ENCODE assay signal across 9 cellular contexts in the genomic region with DNA sequence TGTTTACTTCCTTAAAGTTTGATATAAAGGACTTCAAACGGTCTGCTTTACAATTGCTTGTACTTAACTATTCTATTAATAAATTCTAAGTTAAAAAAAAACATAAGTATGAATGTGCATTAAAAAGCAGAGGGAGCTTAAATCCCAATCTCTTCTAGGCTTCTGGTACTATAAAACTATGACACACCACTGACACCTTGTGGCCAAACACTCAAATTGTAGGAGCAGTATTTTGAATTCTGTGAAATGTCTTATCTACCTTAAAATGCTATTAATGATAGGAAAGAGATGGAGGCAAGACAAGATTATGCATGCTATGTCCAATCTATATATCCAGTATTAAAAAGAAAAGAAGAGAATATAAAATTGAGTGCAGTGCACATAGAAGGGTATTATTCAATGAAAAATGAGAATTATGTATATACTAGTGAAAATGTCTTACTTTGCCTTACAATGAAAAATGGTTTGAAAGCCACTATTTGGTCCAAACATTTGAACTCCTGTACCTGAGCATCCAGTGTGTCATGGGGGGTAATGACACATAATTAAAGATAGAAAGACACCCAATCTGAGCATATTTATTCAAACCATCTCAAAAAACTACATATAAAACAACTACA.
DNase-seq lines count a peak whose midpoint lies in the region; ATAC-seq and TF ChIP-seq lines count a peak whose summit lies in the region.
"Had no signal": no experiment of that assay in that cellular context is flagged by ENCODE, and none has a peak within 500 bp of the region (broad histone marks: within the 10 kb centered on the region; RNA-seq: fewer than 3 reads in every experiment).

No MANE protein-coding gene starts in this region.

- no peak overlapping the region for H3K4me3 ChIP-seq in uterus
- H3K4me3 ChIP-seq: BLaER1 had no signal

- peaks cover 0 to 7% of the 10 kb centered on the region in 2 donors for H3K9me3 ChIP-seq in uterus
- H3K9me3 ChIP-seq: BLaER1 had no signal

- ATAC-seq in GM19395 (IDR thresholded peaks at IDR 0.05; ENCODE audit: unreplicated experiment) = no peak

- H3K9me3 Mint-ChIP-seq in nephron = peaks cover 6% of the 10 kb centered on the region

- H3K4me1 Mint-ChIP-seq in nephron = no peaks in the 10 kb centered on the region

- no peaks in the 10 kb centered on the region for H3K27me3 Mint-ChIP-seq in nephron (ENCODE audit: low read depth)

- DNase-seq in NCI-H1092 treated with DMSO at 0.1 percent for 48 hours (lab: John Stamatoyannopoulos, UW) (peak; percentile 16), NCI-H1092 (lab: John Stamatoyannopoulos, UW) (no peak), Kasumi-1 (lab: John Stamatoyannopoulos, UW) (peak; percentile 81 to 91), SIG-M5 treated with dmso at 0.1 percent for 504 hours (lab: John Stamatoyannopoulos, UW; ENCODE audit: unreplicated experiment) (peak; percentile 72), uterus (no peak)
- peak; percentile 23 for DNase-seq in effector CD4-positive, alpha-beta T cell

- H3K27ac ChIP-seq in uterus = no peak overlapping the region
- H3K27ac ChIP-seq: BLaER1 had no signal

- TF ChIP-seq POLR2A in uterus (IDR thresholded peaks at IDR 0.05) = no peak

- no peaks in the 10 kb centered on the region for H3K4me1 ChIP-seq in uterus
- H3K4me1 ChIP-seq: BLaER1 had no signal

- H3K27me3 ChIP-seq in uterus = no peaks in the 10 kb centered on the region
- H3K27me3 ChIP-seq: BLaER1 had no signal

- no peak overlapping the region for H3K4me3 Mint-ChIP-seq in nephron

- no peaks in the 10 kb centered on the region for H3K36me3 ChIP-seq in uterus

- intact Hi-C loops in uterus (cut with DNase I; ENCODE audit: low total_unique reads) = no loop called here

- H3K27ac Mint-ChIP-seq in nephron = no peak overlapping the region

- H3K36me3 Mint-ChIP-seq in nephron (ENCODE audit: low read depth) = peaks cover 40% of the 10 kb centered on the region

- TF ChIP-seq CTCF in nephron (IDR thresholded peaks at IDR 0.05; ENCODE audit: unreplicated experiment in 3 of 3) (peak; percentile 34 to 68 (median 52)), uterus (IDR thresholded peaks at IDR 0.05) (no peak)

Comparison
In these comparisons a context has a peak if more than half of its experiments do, and no peak if none do; other contexts are left out.
1. DNase-seq: peak in NCI-H1092 treated with DMSO at 0.1 percent for 48 hours (single experiment), Kasumi-1 (2 of 2), SIG-M5 treated with dmso at 0.1 percent for 504 hours (single experiment) and effector CD4-positive, alpha-beta T cell (single experiment); none in NCI-H1092 (single experiment) and uterus (0 of 2).
2. CTCF ChIP-seq: peak in nephron (3 of 3); none in uterus (0 of 4).